1 cellular context compared by ENCODE assay signal in the genomic region with DNA sequence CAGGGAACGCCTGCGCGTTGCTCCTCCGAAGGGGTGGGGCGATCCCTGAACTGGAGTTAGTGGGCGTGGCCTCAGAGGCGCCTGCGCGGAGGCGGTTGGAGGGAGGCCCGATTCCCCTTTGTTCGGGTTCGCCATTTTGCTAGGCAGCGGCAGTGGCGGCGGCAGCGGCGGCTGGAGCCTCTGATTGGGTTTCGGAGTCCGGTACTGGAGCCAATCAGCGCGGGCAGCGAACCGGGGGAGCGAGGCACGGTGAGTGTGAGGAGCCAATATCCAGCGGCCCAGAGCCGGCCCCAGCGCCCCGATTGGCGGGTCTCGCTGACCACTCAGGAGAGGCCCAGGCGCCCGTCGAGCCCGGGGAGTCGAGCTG.
TF ChIP-seq lines count a peak whose summit lies in the region.

Gene NFYA (plus strand): TSS at position 139 of the 367 bp plus-strand sequence. CDS start 6,116 bp downstream, outside the sequence.

TF ChIP-seq in K562, 482 proteins besides CTCF, POLR2A, EP300 and RAD21 (continued from another document and continues in another):
- TF ChIP-seq, protein P1, sequence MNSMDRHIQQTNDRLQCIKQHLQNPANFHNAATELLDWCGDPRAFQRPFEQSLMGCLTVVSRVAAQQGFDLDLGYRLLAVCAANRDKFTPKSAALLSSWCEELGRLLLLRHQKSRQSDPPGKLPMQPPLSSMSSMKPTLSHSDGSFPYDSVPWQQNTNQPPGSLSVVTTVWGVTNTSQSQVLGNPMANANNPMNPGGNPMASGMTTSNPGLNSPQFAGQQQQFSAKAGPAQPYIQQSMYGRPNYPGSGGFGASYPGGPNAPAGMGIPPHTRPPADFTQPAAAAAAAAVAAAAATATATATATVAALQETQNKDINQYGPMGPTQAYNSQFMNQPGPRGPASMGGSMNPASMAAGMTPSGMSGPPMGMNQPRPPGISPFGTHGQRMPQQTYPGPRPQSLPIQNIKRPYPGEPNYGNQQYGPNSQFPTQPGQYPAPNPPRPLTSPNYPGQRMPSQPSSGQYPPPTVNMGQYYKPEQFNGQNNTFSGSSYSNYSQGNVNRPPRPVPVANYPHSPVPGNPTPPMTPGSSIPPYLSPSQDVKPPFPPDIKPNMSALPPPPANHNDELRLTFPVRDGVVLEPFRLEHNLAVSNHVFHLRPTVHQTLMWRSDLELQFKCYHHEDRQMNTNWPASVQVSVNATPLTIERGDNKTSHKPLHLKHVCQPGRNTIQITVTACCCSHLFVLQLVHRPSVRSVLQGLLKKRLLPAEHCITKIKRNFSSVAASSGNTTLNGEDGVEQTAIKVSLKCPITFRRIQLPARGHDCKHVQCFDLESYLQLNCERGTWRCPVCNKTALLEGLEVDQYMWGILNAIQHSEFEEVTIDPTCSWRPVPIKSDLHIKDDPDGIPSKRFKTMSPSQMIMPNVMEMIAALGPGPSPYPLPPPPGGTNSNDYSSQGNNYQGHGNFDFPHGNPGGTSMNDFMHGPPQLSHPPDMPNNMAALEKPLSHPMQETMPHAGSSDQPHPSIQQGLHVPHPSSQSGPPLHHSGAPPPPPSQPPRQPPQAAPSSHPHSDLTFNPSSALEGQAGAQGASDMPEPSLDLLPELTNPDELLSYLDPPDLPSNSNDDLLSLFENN (IDR thresholded peaks at IDR 0.05; ENCODE audit: low read depth in 2 of 2, low read length in 2 of 2) = no peak
- TF ChIP-seq ZNF140 (CRISPR knock-in tag; IDR thresholded peaks at IDR 0.05) = no peak
- no peak for TF ChIP-seq RBFOX2 (IDR thresholded peaks at IDR 0.05; ENCODE audit: low read depth, low read length)
- no peak for TF ChIP-seq ZNF764 (CRISPR knock-in tag; IDR thresholded peaks at IDR 0.05; ENCODE audit: low read depth)
- no peak for TF ChIP-seq TCF15 (CRISPR knock-in tag; IDR thresholded peaks at IDR 0.05)
- no peak for TF ChIP-seq PURB (CRISPR knock-in tag; IDR thresholded peaks at IDR 0.05; ENCODE audit: low read depth)
- TF ChIP-seq NR2C2 (CRISPR knock-in tag; IDR thresholded peaks at IDR 0.05) = no peak
- TF ChIP-seq NR2C2 (tag; IDR thresholded peaks at IDR 0.05) = no peak; the same call in 1 of the 2 replicates
- TF ChIP-seq MYBL2 (IDR thresholded peaks at IDR 0.05; ENCODE audit: low read depth) = no peak
- no peak for TF ChIP-seq MYBL2 (CRISPR knock-in tag; IDR thresholded peaks at IDR 0.05; ENCODE audit: borderline replicate concordance)
- no peak for TF ChIP-seq CBX3 (IDR thresholded peaks at IDR 0.05; ENCODE audit: borderline replicate concordance in 1 of 2, low read length in 2 of 2)
- TF ChIP-seq HNRNPLL (IDR thresholded peaks at IDR 0.05; ENCODE audit: low read depth, low read length, poor library complexity, severe bottlenecking) = peak; percentile 53
- TF ChIP-seq CREB3 (tag; conservative IDR thresholded peaks at IDR 0.05; ENCODE audit: low read depth) = no peak
- no peak for TF ChIP-seq U2AF2 (optimal IDR thresholded peaks at IDR 0.05; ENCODE audit: low read depth, low read length)
- 0 out of 2 replicates have a peak, but pooled peaks have one; percentile 4 for TF ChIP-seq JUN (IDR thresholded peaks at IDR 0.05; ENCODE audit: borderline replicate concordance, low read depth, low read length)
- TF ChIP-seq JUN (CRISPR knock-in tag; IDR thresholded peaks at IDR 0.05; ENCODE audit: borderline replicate concordance) = no peak
- 0 out of 2 replicates have a peak, but pooled peaks have one; percentile 14 for TF ChIP-seq OTX1 (CRISPR knock-in tag; IDR thresholded peaks at IDR 0.05)
- no peak for TF ChIP-seq PCBP1 (IDR thresholded peaks at IDR 0.05; ENCODE audit: low read depth, low read length, poor library complexity, severe bottlenecking)
- TF ChIP-seq ID3 (CRISPR knock-in tag; IDR thresholded peaks at IDR 0.05) = no peak
- no peak for TF ChIP-seq ID3 (tag; IDR thresholded peaks at IDR 0.05)
- TF ChIP-seq, protein P2, sequence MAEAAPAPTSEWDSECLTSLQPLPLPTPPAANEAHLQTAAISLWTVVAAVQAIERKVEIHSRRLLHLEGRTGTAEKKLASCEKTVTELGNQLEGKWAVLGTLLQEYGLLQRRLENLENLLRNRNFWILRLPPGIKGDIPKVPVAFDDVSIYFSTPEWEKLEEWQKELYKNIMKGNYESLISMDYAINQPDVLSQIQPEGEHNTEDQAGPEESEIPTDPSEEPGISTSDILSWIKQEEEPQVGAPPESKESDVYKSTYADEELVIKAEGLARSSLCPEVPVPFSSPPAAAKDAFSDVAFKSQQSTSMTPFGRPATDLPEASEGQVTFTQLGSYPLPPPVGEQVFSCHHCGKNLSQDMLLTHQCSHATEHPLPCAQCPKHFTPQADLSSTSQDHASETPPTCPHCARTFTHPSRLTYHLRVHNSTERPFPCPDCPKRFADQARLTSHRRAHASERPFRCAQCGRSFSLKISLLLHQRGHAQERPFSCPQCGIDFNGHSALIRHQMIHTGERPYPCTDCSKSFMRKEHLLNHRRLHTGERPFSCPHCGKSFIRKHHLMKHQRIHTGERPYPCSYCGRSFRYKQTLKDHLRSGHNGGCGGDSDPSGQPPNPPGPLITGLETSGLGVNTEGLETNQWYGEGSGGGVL (CRISPR knock-in tag; IDR thresholded peaks at IDR 0.05) = no peak
- TF ChIP-seq MBD2 (IDR thresholded peaks at IDR 0.05; ENCODE audit: borderline replicate concordance, low read depth) = peak; percentile 92
- TF ChIP-seq ZC3H11A (IDR thresholded peaks at IDR 0.05; ENCODE audit: low read depth, low read length) = no peak
- TF ChIP-seq HMBOX1 (IDR thresholded peaks at IDR 0.05) = no peak
- no peak for TF ChIP-seq KAT7 (CRISPR knock-in tag; IDR thresholded peaks at IDR 0.05; ENCODE audit: borderline replicate concordance)
- TF ChIP-seq RFX5 (IDR thresholded peaks at IDR 0.05; ENCODE audit: low read depth, low read length) = no peak; the same call in 1 of the 2 replicates
- TF ChIP-seq STAT5B (CRISPR knock-in tag; IDR thresholded peaks at IDR 0.05) = no peak
- peak; percentile 83; the same call in 1 of the 2 replicates for TF ChIP-seq L3MBTL2 (IDR thresholded peaks at IDR 0.05)
- no peak for TF ChIP-seq ZFPM2 (CRISPR knock-in tag; IDR thresholded peaks at IDR 0.05)
- TF ChIP-seq CEBPG (CRISPR knock-in tag; IDR thresholded peaks at IDR 0.05) = no peak
- TF ChIP-seq CEBPG (tag; conservative IDR thresholded peaks at IDR 0.05 in 1 of 2, IDR thresholded peaks at IDR 0.05 in 1 of 2) = no peak
- TF ChIP-seq IFI16 (CRISPR knock-in tag; IDR thresholded peaks at IDR 0.05) = no peak
- no peak for TF ChIP-seq TAF7 (tag; IDR thresholded peaks at IDR 0.05)
- no peak for TF ChIP-seq EP400 (IDR thresholded peaks at IDR 0.05)
- TF ChIP-seq HDAC1 (IDR thresholded peaks at IDR 0.05) = no peak
- TF ChIP-seq ZNF253 (CRISPR knock-in tag; conservative IDR thresholded peaks at IDR 0.05) = no peak
- no peak for TF ChIP-seq THRA (IDR thresholded peaks at IDR 0.05)
- no peak for TF ChIP-seq SIN3B (IDR thresholded peaks at IDR 0.05; ENCODE audit: low read depth)
- TF ChIP-seq BRD9 (IDR thresholded peaks at IDR 0.05; ENCODE audit: low read depth, partially characterized antibody) = no peak
- TF ChIP-seq ZNF766 (CRISPR knock-in tag; conservative IDR thresholded peaks at IDR 0.05) = no peak; the same call in none of the 2 replicates
- TF ChIP-seq WHSC1 (IDR thresholded peaks at IDR 0.05; ENCODE audit: low read length) = no peak
- TF ChIP-seq ZNF143 (CRISPR knock-in tag; IDR thresholded peaks at IDR 0.05) = no peak
- no peak for TF ChIP-seq NUFIP1 (IDR thresholded peaks at IDR 0.05; ENCODE audit: partially characterized antibody)
- no peak for TF ChIP-seq DPF2 (IDR thresholded peaks at IDR 0.05)
- TF ChIP-seq RUNX1 (IDR thresholded peaks at IDR 0.05; ENCODE audit: low read depth) = no peak
- no peak for TF ChIP-seq ZNF717 (CRISPR knock-in tag; IDR thresholded peaks at IDR 0.05)
- TF ChIP-seq ZFX (CRISPR knock-in tag; IDR thresholded peaks at IDR 0.05) = no peak
- no peak for TF ChIP-seq ZBTB7A (IDR thresholded peaks at IDR 0.05; ENCODE audit: borderline replicate concordance, control insufficient read depth, low read depth, low read length)
- TF ChIP-seq SAFB (IDR thresholded peaks at IDR 0.05; ENCODE audit: borderline replicate concordance, low read depth, low read length) = no peak
- no peak for TF ChIP-seq ZNF146 (CRISPR knock-in tag; IDR thresholded peaks at IDR 0.05; ENCODE audit: unreplicated experiment)
- TF ChIP-seq ZNF431 (CRISPR knock-in tag; IDR thresholded peaks at IDR 0.05) = no peak
- TF ChIP-seq PRMT5 (CRISPR knock-in tag; IDR thresholded peaks at IDR 0.05) = no peak
- TF ChIP-seq SMARCB1 (IDR thresholded peaks at IDR 0.05; ENCODE audit: insufficient read length, low read depth) = no peak
- no peak for TF ChIP-seq SMC3 (conservative IDR thresholded peaks at IDR 0.05; ENCODE audit: insufficient read depth, low read depth, low read length)
- TF ChIP-seq ZBTB26 (CRISPR knock-in tag; IDR thresholded peaks at IDR 0.05) = no peak
- no peak for TF ChIP-seq MCM5 (IDR thresholded peaks at IDR 0.05; ENCODE audit: low read depth)
- TF ChIP-seq CHD4 (IDR thresholded peaks at IDR 0.05; ENCODE audit: insufficient read depth, insufficient replicate concordance, low read depth, low read length, poor library complexity, severe bottlenecking) = no peak
- 0 out of 2 replicates have a peak, but pooled peaks have one; percentile 58 for TF ChIP-seq HDGF (IDR thresholded peaks at IDR 0.05)
- TF ChIP-seq ZBTB1 (CRISPR knock-in tag; IDR thresholded peaks at IDR 0.05; ENCODE audit: borderline replicate concordance, low read depth) = no peak
- no peak for TF ChIP-seq RBM14 (IDR thresholded peaks at IDR 0.05; ENCODE audit: borderline replicate concordance, insufficient read depth, low read depth, low read length)
- no peak for TF ChIP-seq SRF (CRISPR knock-in tag; IDR thresholded peaks at IDR 0.05)
- TF ChIP-seq ZNF175 (CRISPR knock-in tag; IDR thresholded peaks at IDR 0.05; ENCODE audit: low read depth) = peak; percentile 91
- no peak for TF ChIP-seq ZBED1 (IDR thresholded peaks at IDR 0.05)
- TF ChIP-seq SMARCE1 (IDR thresholded peaks at IDR 0.05) = no peak
- TF ChIP-seq, protein P3, sequence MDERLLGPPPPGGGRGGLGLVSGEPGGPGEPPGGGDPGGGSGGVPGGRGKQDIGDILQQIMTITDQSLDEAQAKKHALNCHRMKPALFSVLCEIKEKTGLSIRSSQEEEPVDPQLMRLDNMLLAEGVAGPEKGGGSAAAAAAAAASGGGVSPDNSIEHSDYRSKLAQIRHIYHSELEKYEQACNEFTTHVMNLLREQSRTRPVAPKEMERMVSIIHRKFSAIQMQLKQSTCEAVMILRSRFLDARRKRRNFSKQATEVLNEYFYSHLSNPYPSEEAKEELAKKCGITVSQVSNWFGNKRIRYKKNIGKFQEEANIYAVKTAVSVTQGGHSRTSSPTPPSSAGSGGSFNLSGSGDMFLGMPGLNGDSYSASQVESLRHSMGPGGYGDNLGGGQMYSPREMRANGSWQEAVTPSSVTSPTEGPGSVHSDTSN (CRISPR knock-in tag; IDR thresholded peaks at IDR 0.05; ENCODE audit: low read depth) = no peak
- TF ChIP-seq, protein P3 (tag; conservative IDR thresholded peaks at IDR 0.05; ENCODE audit: low read depth) = no peak
- no peak for TF ChIP-seq TAL1 (IDR thresholded peaks at IDR 0.05)
